In the genomic region with DNA sequence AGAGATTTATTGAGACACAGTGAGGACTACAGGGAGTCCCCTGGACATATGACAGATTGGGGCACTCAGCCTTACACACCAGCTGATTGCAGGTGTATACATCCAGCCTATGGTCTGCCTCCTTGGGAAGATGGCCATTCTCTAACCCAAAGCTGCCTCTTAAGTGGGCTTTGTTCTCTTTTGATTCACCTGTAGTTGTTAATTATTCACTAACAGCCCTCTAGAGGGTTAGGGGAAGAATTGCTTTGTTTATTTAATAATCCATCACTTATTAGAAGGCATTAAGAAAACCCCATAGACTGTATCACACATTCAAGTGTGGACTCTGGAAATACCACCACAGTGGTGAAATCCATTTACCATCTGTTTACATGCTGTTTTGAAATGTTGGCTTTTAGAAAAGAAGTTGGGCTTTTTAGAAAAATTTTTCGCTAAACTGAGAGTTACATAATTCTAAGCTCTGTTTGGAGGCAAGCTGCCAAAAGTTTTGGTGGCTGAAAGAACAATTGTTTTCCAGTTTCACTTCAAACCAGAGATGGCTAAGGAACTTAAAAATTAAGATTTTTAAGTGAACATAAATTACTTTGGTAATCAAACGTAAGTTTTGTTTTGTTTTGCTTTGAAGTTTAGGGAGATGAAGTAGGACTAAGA, we compare ENCODE assay signal across 19 cellular contexts.
"Had no signal": no experiment of that assay in that cellular context is flagged by ENCODE, and none has a peak within 500 bp of the region (broad histone marks: within the 10 kb centered on the region; RNA-seq: fewer than 3 reads in every experiment).

No MANE protein-coding gene starts in this region.

- H3K4me3 ChIP-seq: lung, right atrium auricular region, smooth muscle cell had no signal

- DNase-seq: activated CD4-positive, alpha-beta T cell treated with anti-CD3 and anti-CD28 coated beads for 1 hour; activated CD4-positive, alpha-beta T cell treated with anti-CD3 and anti-CD28 coated beads, Interleukin-2, amount 50 U/mL, for 48 hours; activated effector memory CD4-positive, alpha-beta T cell treated with anti-CD3 and anti-CD28 coated beads, Interleukin-2, amount 50 U/mL, for 16 hours; activated T-cell treated with anti-CD3 and anti-CD28 coated beads, Interleukin-2, amount 50 U/mL, for 4 hours; amniotic stem cell; effector memory CD4-positive, alpha-beta T cell; erythroblast; glutamatergic neuron; immature natural killer cell; left cardiac atrium; natural killer cell; posterior cingulate gyrus; T1000; trophoblast cell had no signal

- H3K27me3 ChIP-seq: right atrium auricular region had no signal

- ATAC-seq: activated naive CD4-positive, alpha-beta T cell treated with anti-CD3 and anti-CD28 coated beads, Interleukin-2, amount 50 U/mL, for 72 hours; activated T-cell treated with anti-CD3 and anti-CD28 coated beads, Interleukin-2, amount 50 U/mL, for 4 hours; natural killer cell; stimulated activated memory B cell treated with anti-CD40 and anti-IgM and Interleukin-4, amounts not matched to agents 10 μg/mL and 1 μg/mL and 100 μg/mL, for 72 hours had no signal

- H3K27ac ChIP-seq: right atrium auricular region had no signal

- H3K36me3 ChIP-seq: right atrium auricular region had no signal

- H3K4me2 ChIP-seq: smooth muscle cell had no signal

- H3K4me1 ChIP-seq: right atrium auricular region had no signal

- H3K9me3 ChIP-seq: right atrium auricular region had no signal
